In the genomic region with DNA sequence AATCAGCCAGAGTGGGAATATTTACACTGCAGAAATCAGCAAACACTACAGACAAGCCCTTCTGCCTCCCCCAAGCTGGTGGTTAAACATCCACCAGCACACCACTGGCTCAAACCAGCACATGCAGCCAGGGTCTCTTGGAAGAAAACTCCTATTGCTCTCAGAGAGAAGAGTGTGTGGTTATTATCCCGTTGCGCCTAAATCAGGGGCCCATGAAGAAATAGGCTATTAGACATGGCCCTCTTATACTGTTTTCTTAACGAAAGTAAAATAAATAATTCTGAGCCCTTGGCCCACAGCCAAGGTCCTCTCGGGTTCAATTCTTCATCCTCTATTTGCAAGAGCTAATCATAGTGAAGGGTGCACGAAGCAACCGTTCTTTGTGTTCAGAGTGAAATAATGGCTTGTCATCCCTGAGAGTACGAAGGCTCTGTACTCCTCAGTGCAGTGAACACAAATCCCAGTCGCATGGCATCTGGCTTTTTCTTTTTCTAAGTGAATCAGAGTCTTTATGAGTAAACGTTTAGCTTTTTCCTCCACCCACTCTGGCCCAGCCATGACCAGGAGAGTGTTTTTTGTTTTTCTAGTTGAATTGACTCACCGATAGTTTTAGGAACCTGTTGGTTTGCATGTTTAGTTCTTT, we compare ENCODE assay signal across 8 cellular contexts. TPM values are rescaled to one million over a fixed set of nuclear protein-coding genes. Genes with fewer than 3 reads are reported as not detected.
DNase-seq lines count a peak whose midpoint lies in the region; ATAC-seq and TF ChIP-seq lines count a peak whose summit lies in the region.

No MANE protein-coding gene starts in this region.

- H3K36me3 ChIP-seq in A673 (ENCODE audit: insufficient read depth, low read length, poor library complexity, severe bottlenecking), result no peaks in the 10 kb centered on the region

- CTCF ChIA-PET in A673 (lab: Charles Lee), result no interaction called here

- ATAC-seq in GM18517 (IDR thresholded peaks at IDR 0.05; ENCODE audit: unreplicated experiment) (peak; percentile 81), HG03045 (IDR thresholded peaks at IDR 0.05; ENCODE audit: unreplicated experiment) (peak; percentile 67)

- POLR2A ChIA-PET in A673 (lab: Charles Lee; ENCODE audit: low non-redundant PET), result interaction anchor here (0.5 kb wide), 1 partner anchor 71 kb away, joined by 6 read pairs; no protein-coding TSS in a partner anchor

- no peak overlapping the region for H3K27ac ChIP-seq in A673 (ENCODE audit: low read depth, low read length, poor library complexity, severe bottlenecking)

- H3K4me1 ChIP-seq in A673 (ENCODE audit: insufficient read depth, low read length, poor library complexity, severe bottlenecking), result no peaks in the 10 kb centered on the region

- no peaks in the 10 kb centered on the region for H3K9me3 ChIP-seq in A673 (ENCODE audit: low read depth, low read length, poor library complexity, severe bottlenecking)

- no peaks in the 10 kb centered on the region for H3K27me3 ChIP-seq in A673 (replicated peaks; ENCODE audit: insufficient read depth, low read depth, low read length, poor library complexity)

- intact Hi-C loops in A673 (cut with micrococcal nuclease; ENCODE audit: unreplicated experiment), result no loop called here

- H3K4me3 ChIP-seq in epithelial cell of esophagus (ENCODE audit: low read length), result no peak overlapping the region
- no peak overlapping the region for H3K4me3 ChIP-seq in A673 (ENCODE audit: low read depth, low read length, poor library complexity, severe bottlenecking)

- TF ChIP-seq CTCF in epithelial cell of esophagus (IDR thresholded peaks at IDR 0.05; ENCODE audit: insufficient read depth, low read depth, low read length, missing control alignments) (no peak), A673 (conservative IDR thresholded peaks at IDR 0.05; ENCODE audit: low read depth, low read length) (no peak)

- peak; percentile 51 for DNase-seq in A172 (ENCODE audit: low spot score)
- DNase-seq in NCI-H510A (lab: John Stamatoyannopoulos, UW), result peak; percentile 96
- peak; percentile 94 for DNase-seq in epithelial cell of esophagus (ENCODE audit: low read depth)
- peak; percentile 18 to 56 for DNase-seq in stimulated activated CD4-positive, alpha-beta T cell treated with anti-CD3 and anti-CD28 coated beads, Interleukin-4, amount 100 ng/mL, for 48 hours (ENCODE audit: low read depth in 2 of 2)
- no peak for DNase-seq in A673 (ENCODE audit: low spot score)
- no peak for DNase-seq in cerebellum (ENCODE audit: low spot score)

- no TSS peak for BruUV-seq in A673 (replicated peaks; lab: Mats Ljungman, UMichigan)

RNA-seq across cellular contexts. Expression of gene RBM47, which starts 33.4 kb away (rescaled TPM):
- 2.8 and 4.9 TPM in 2 replicates for total RNA-seq in A172 (2014; rRNA removed; shearing (Covaris generic))
- 0.09 and 0.28 TPM in 2 replicates for total RNA-seq in A673 (2021)
- total RNA-seq in cerebellum, result 1.8 TPM

Comparison
In these comparisons a context has a peak if more than half of its experiments do, and no peak if none do; other contexts are left out.
1. DNase-seq: peak in A172 (single experiment), NCI-H510A (single experiment), epithelial cell of esophagus (single experiment) and stimulated activated CD4-positive, alpha-beta T cell treated with anti-CD3 and anti-CD28 coated beads, Interleukin-4, amount 100 ng/mL, for 48 hours (2 of 2); none in A673 (single experiment) and cerebellum (single experiment).